8 cellular contexts compared by ENCODE assay signal in genomic region chr10:68330852-68331454, GRCh38. TPM values are rescaled to one million over a fixed set of nuclear protein-coding genes. Genes with fewer than 3 reads are reported as not detected.
A peak's percentile ranks its signal among the peaks of the same experiment; 100 is the strongest.
DNase-seq lines count a peak whose midpoint lies in the region; ATAC-seq and TF ChIP-seq lines count a peak whose summit lies in the region.

No MANE protein-coding gene starts in this region.

- intact Hi-C loops in naive thymus-derived CD4-positive, alpha-beta T cell (cut with micrococcal nuclease), result loop anchor here (1.0 to 10.0 kb wide), 17 partner anchors 16 to 794 kb away; partner anchors contain the start of genes ATOH7 (in 1 of the 2), CCAR1 (in 1 of the 2), DNA2 (in 1 of the 2) and HERC4 (in 1 of the 2)

- H3K4me1 ChIP-seq in naive thymus-derived CD4-positive, alpha-beta T cell (ENCODE audit: control insufficient read depth in 2 of 2, insufficient read depth in 2 of 2, low read length in 2 of 2), result peaks cover 12 to 14% of the 10 kb centered on the region in 2 donors
- peaks cover 26 to 50% (median 43%) of the 10 kb centered on the region in 4 donors for H3K4me1 ChIP-seq in upper lobe of left lung

- H3K4me1 Mint-ChIP-seq in endothelial cell (ENCODE audit: unreplicated experiment), result peaks cover 37% of the 10 kb centered on the region
- H3K4me1 Mint-ChIP-seq in naive thymus-derived CD4-positive, alpha-beta T cell, result peaks cover 32 to 58% (median 46%) of the 10 kb centered on the region in 7 donors

- TF ChIP-seq CTCF in endothelial cell (IDR thresholded peaks at IDR 0.05; ENCODE audit: unreplicated experiment) (no peak), upper lobe of left lung (IDR thresholded peaks at IDR 0.05) (no peak), GM10266 (IDR thresholded peaks at IDR 0.05; ENCODE audit: control insufficient read depth, insufficient read depth, low read depth, missing control alignments) (no peak)

- no peak for TF ChIP-seq POLR2A in upper lobe of left lung (IDR thresholded peaks at IDR 0.05)

- peak overlapping the region; percentile 99 for H3K27ac ChIP-seq in naive thymus-derived CD4-positive, alpha-beta T cell (ENCODE audit: low read depth, low read length)
- peak overlapping the region; percentile 98 to 100 (median 99) for H3K27ac ChIP-seq in upper lobe of left lung

- H3K9me3 ChIP-seq in naive thymus-derived CD4-positive, alpha-beta T cell (ENCODE audit: control insufficient read depth in 2 of 3, low read length in 3 of 3), result no peaks in the 10 kb centered on the region
- H3K9me3 ChIP-seq in upper lobe of left lung, result no peaks in the 10 kb centered on the region

- ATAC-seq in naive thymus-derived CD4-positive, alpha-beta T cell, result no peak
- ATAC-seq in upper lobe of left lung (ENCODE audit: low FRiP score in 2 of 2) (no peak), GM18498 (IDR thresholded peaks at IDR 0.05; ENCODE audit: unreplicated experiment) (no peak)

- H3K36me3 ChIP-seq in naive thymus-derived CD4-positive, alpha-beta T cell (ENCODE audit: control insufficient read depth in 2 of 3, insufficient read depth in 3 of 3, low read length in 3 of 3), result peaks cover 0 to 10% (median 0%) of the 10 kb centered on the region in 3 experiments
- H3K36me3 ChIP-seq in upper lobe of left lung, result no peaks in the 10 kb centered on the region

- POLR2A ChIA-PET in naive thymus-derived CD4-positive, alpha-beta T cell (lab: Charles Lee), result interaction anchor here (0.5 to 6.0 kb wide), 15 partner anchors 8 to 572 kb away, joined by 3 to 54 read pairs (median 4); partner anchors contain the start of genes RUFY2 and SIRT1

- peak in 4 of 6 experiments; percentile 8 to 45 (median 24) for DNase-seq in stimulated activated naive CD4-positive, alpha-beta T cell (lab: John Stamatoyannopoulos, UW)
- no peak for DNase-seq in stimulated activated naive CD4-positive, alpha-beta T cell treated with Interleukin-2 at 50 U/mL for 16 hours (lab: John Stamatoyannopoulos, UW)
- DNase-seq in activated CD4-positive, alpha-beta T cell treated with anti-CD3 and anti-CD28 coated beads for 4 hours, result peak; percentile 16 to 22
- DNase-seq in endothelial cell (ENCODE audit: low spot score), result peak; percentile 6
- DNase-seq in naive thymus-derived CD4-positive, alpha-beta T cell, result peak in 3 of 9 donors; percentile 10 to 30 (median 15)
- DNase-seq in upper lobe of left lung, result no peak
- DNase-seq in GM10266 (ENCODE audit: extremely low spot score), result no peak

- no peak for TF ChIP-seq EP300 in upper lobe of left lung (IDR thresholded peaks at IDR 0.05)

- WGBS in upper lobe of left lung, 2 donors, result 30 to 32% methylated on average over 29 of the region's 29 CpGs

- peak overlapping the region; percentile 100 for H3K27ac Mint-ChIP-seq in endothelial cell (ENCODE audit: unreplicated experiment)
- H3K27ac Mint-ChIP-seq in naive thymus-derived CD4-positive, alpha-beta T cell, result peak overlapping the region; percentile 98 to 100 (median 100)

- CTCF ChIA-PET in naive thymus-derived CD4-positive, alpha-beta T cell (lab: Charles Lee), result interaction anchor here (1.2 kb wide), 1 partner anchor 476 kb away, joined by 3 read pairs; no protein-coding TSS in a partner anchor

- peaks cover 10% of the 10 kb centered on the region for H3K36me3 Mint-ChIP-seq in endothelial cell (ENCODE audit: low read depth, unreplicated experiment)
- peaks cover 0 to 26% (median 0%) of the 10 kb centered on the region in 5 donors for H3K36me3 Mint-ChIP-seq in naive thymus-derived CD4-positive, alpha-beta T cell

- no peaks in the 10 kb centered on the region for H3K9me3 Mint-ChIP-seq in endothelial cell (ENCODE audit: unreplicated experiment)
- H3K9me3 Mint-ChIP-seq in naive thymus-derived CD4-positive, alpha-beta T cell, result peaks cover 0 to 6% (median 0%) of the 10 kb centered on the region in 11 donors

- peak overlapping the region; percentile 92 for H3K4me3 ChIP-seq in naive thymus-derived CD4-positive, alpha-beta T cell (ENCODE audit: low read length)
- H3K4me3 ChIP-seq in upper lobe of left lung, result peak overlapping the region; percentile 57 to 78 (median 70)

- no peaks in the 10 kb centered on the region for H3K27me3 ChIP-seq in naive thymus-derived CD4-positive, alpha-beta T cell (ENCODE audit: control insufficient read depth in 2 of 2, insufficient read depth in 2 of 2, low read length in 2 of 2)
- H3K27me3 ChIP-seq in upper lobe of left lung, result no peaks in the 10 kb centered on the region

- H3K4me3 Mint-ChIP-seq in endothelial cell (ENCODE audit: unreplicated experiment), result peak overlapping the region; percentile 99
- H3K4me3 Mint-ChIP-seq in naive thymus-derived CD4-positive, alpha-beta T cell, result peak overlapping the region; percentile 94 to 100 (median 100)

- H3K27me3 Mint-ChIP-seq in endothelial cell (ENCODE audit: unreplicated experiment), result peaks cover 18% of the 10 kb centered on the region
- peaks cover 0 to 4% (median 0%) of the 10 kb centered on the region in 5 donors for H3K27me3 Mint-ChIP-seq in naive thymus-derived CD4-positive, alpha-beta T cell

RNA-seq across cellular contexts. Expression of gene HNRNPH3, which starts 0.9 kb away (rescaled TPM):
- total RNA-seq in endothelial cell (ENCODE audit: unreplicated experiment) (124 TPM), upper lobe of left lung (10 to 100 TPM; 38.2 to 97.1 (median 62.8) TPM)
- 100 to 1,000 TPM; 125 to 190 (median 156) TPM for total RNA-seq in naive thymus-derived CD4-positive, alpha-beta T cell
- polyA plus RNA-seq in naive thymus-derived CD4-positive, alpha-beta T cell, result 100 to 1,000 TPM; 148 to 182 TPM

RNA-seq across cellular contexts. Expression of gene PBLD, which starts 1.8 kb away (rescaled TPM):
- 3.2 TPM for total RNA-seq in endothelial cell (ENCODE audit: unreplicated experiment)
- total RNA-seq in naive thymus-derived CD4-positive, alpha-beta T cell, result 1 to 10 TPM; 1.3 to 3.5 (median 1.9) TPM
- polyA plus RNA-seq in naive thymus-derived CD4-positive, alpha-beta T cell, result 1 to 10 TPM in 1 of 2 donors, under 1 TPM in 1; 0.72 to 1.3 TPM
- total RNA-seq in upper lobe of left lung, result 10 to 100 TPM in 1 of 6 donors, 1 to 10 TPM in 5; 1.8 to 21.0 (median 4.3) TPM

Comparison
In these comparisons a context has a peak if more than half of its experiments do, and no peak if none do; other contexts are left out.
1. DNase-seq: peak in stimulated activated naive CD4-positive, alpha-beta T cell (4 of 6), activated CD4-positive, alpha-beta T cell treated with anti-CD3 and anti-CD28 coated beads for 4 hours (2 of 2) and endothelial cell (single experiment); none in stimulated activated naive CD4-positive, alpha-beta T cell treated with Interleukin-2 at 50 U/mL for 16 hours (single experiment), upper lobe of left lung (0 of 2) and GM10266 (single experiment).